20 cellular contexts compared by ENCODE assay signal in genomic region chr2:182891611-182892010, GRCh38. TPM values are rescaled to one million over a fixed set of nuclear protein-coding genes. Genes with fewer than 3 reads are reported as not detected.
"Had no signal": no experiment of that assay in that cellular context is flagged by ENCODE, and none has a peak within 500 bp of the region (broad histone marks: within the 10 kb centered on the region; RNA-seq: fewer than 3 reads in every experiment).

No MANE protein-coding gene starts in this region.

- DNase-seq: activated CD4-positive, alpha-beta memory T cell treated with anti-CD3 and anti-CD28 coated beads for 36 hours; activated CD4-positive, alpha-beta T cell treated with anti-CD3 and anti-CD28 coated beads for 36 hours; activated naive CD4-positive, alpha-beta T cell treated with anti-CD3 and anti-CD28 coated beads, Interleukin-2, amount 10 ng/mL, durations not matched to agents 7 days and 5 days; activated naive CD8-positive, alpha-beta T cell treated with anti-CD3 and anti-CD28 coated beads, Interleukin-2, amount 50 U/mL, for 24 hours; activated T-cell treated with anti-CD3 and anti-CD28 coated beads, Interleukin-2, amount 50 U/mL, for 1 hour; anterior cingulate cortex; effector CD8-positive, alpha-beta T cell; esophagus squamous epithelium; heart right ventricle; immature natural killer cell; mesenchymal stem cell; mucosa of descending colon; naive thymus-derived CD8-positive, alpha-beta T cell; stimulated activated CD8-positive, alpha-beta memory T cell treated with anti-CD3 and anti-CD28 coated beads, Interleukin-4, amount 100 ng/mL, for 48 hours; stimulated activated naive CD4-positive, alpha-beta T cell had no signal

- H3K9me3 ChIP-seq: esophagus squamous epithelium, mucosa of descending colon had no signal

- H3K27me3 ChIP-seq: esophagus squamous epithelium, heart right ventricle had no signal

- FAIRE-seq: endothelial cell of umbilical vein, TTC549 had no signal

- H3K36me3 ChIP-seq: esophagus squamous epithelium, heart right ventricle had no signal

- H3K4me1 Mint-ChIP-seq: activated CD4-positive, alpha-beta T cell treated with anti-CD3 and anti-CD28 coated beads for 36 hours; activated naive CD4-positive, alpha-beta T cell treated with anti-CD3 and anti-CD28 coated beads, Interleukin-2, amount 10 ng/mL, durations not matched to agents 7 days and 5 days; activated naive CD8-positive, alpha-beta T cell treated with anti-CD3 and anti-CD28 coated beads, Interleukin-2, amount 50 U/mL, for 24 hours; immature natural killer cell; naive thymus-derived CD8-positive, alpha-beta T cell had no signal

- H2AFZ ChIP-seq: parathyroid adenoma had no signal

- H3K4me1 ChIP-seq: esophagus squamous epithelium, heart right ventricle, parathyroid adenoma had no signal

- H3K9me3 Mint-ChIP-seq: activated CD4-positive, alpha-beta memory T cell treated with anti-CD3 and anti-CD28 coated beads for 36 hours; activated naive CD4-positive, alpha-beta T cell treated with anti-CD3 and anti-CD28 coated beads, Interleukin-2, amount 10 ng/mL, durations not matched to agents 7 days and 5 days; activated naive CD8-positive, alpha-beta T cell treated with anti-CD3 and anti-CD28 coated beads, Interleukin-2, amount 50 U/mL, for 24 hours; immature natural killer cell; T-helper 2 cell treated with Interferon-gamma antibody and Interleukin-4, amounts not matched to agents 5 μg/mL and 100 μg/mL, for 36 hours had no signal

- ATAC-seq: activated CD4-positive, alpha-beta T cell treated with anti-CD3 and anti-CD28 coated beads for 36 hours; activated naive CD8-positive, alpha-beta T cell treated with anti-CD3 and anti-CD28 coated beads, Interleukin-2, amount 50 U/mL, for 24 hours; heart right ventricle; naive thymus-derived CD8-positive, alpha-beta T cell had no signal

- H3K27ac Mint-ChIP-seq: activated CD4-positive, alpha-beta memory T cell treated with anti-CD3 and anti-CD28 coated beads for 36 hours; activated CD4-positive, alpha-beta T cell treated with anti-CD3 and anti-CD28 coated beads for 36 hours; activated naive CD4-positive, alpha-beta T cell treated with anti-CD3 and anti-CD28 coated beads, Interleukin-2, amount 10 ng/mL, durations not matched to agents 7 days and 5 days; activated naive CD8-positive, alpha-beta T cell treated with anti-CD3 and anti-CD28 coated beads, Interleukin-2, amount 50 U/mL, for 24 hours; immature natural killer cell; naive thymus-derived CD8-positive, alpha-beta T cell; T-helper 2 cell treated with Interferon-gamma antibody and Interleukin-4, amounts not matched to agents 5 μg/mL and 100 μg/mL, for 36 hours had no signal

- H3K36me3 Mint-ChIP-seq: activated CD4-positive, alpha-beta memory T cell treated with anti-CD3 and anti-CD28 coated beads for 36 hours; activated naive CD4-positive, alpha-beta T cell treated with anti-CD3 and anti-CD28 coated beads, Interleukin-2, amount 10 ng/mL, durations not matched to agents 7 days and 5 days; naive thymus-derived CD8-positive, alpha-beta T cell had no signal

- H3K27ac ChIP-seq: esophagus squamous epithelium, heart right ventricle, parathyroid adenoma had no signal

- H3K79me2 ChIP-seq: parathyroid adenoma had no signal

- H3K4me3 Mint-ChIP-seq: activated CD4-positive, alpha-beta memory T cell treated with anti-CD3 and anti-CD28 coated beads for 36 hours; activated CD4-positive, alpha-beta T cell treated with anti-CD3 and anti-CD28 coated beads for 36 hours; activated naive CD4-positive, alpha-beta T cell treated with anti-CD3 and anti-CD28 coated beads, Interleukin-2, amount 10 ng/mL, durations not matched to agents 7 days and 5 days; activated naive CD8-positive, alpha-beta T cell treated with anti-CD3 and anti-CD28 coated beads, Interleukin-2, amount 50 U/mL, for 24 hours; immature natural killer cell; naive thymus-derived CD8-positive, alpha-beta T cell; T-helper 2 cell treated with Interferon-gamma antibody and Interleukin-4, amounts not matched to agents 5 μg/mL and 100 μg/mL, for 36 hours had no signal

- H3K4me3 ChIP-seq: esophagus squamous epithelium, heart right ventricle, mucosa of descending colon had no signal

- H3K9ac ChIP-seq: parathyroid adenoma had no signal

RNA-seq across cellular contexts. Expression of gene FRZB, which starts 25.2 kb away (rescaled TPM):
- total RNA-seq: activated CD4-positive, alpha-beta memory T cell treated with anti-CD3 and anti-CD28 coated beads for 36 hours; activated CD4-positive, alpha-beta T cell treated with anti-CD3 and anti-CD28 coated beads for 36 hours; endothelial cell of umbilical vein; naive thymus-derived CD8-positive, alpha-beta T cell; renal cortical epithelial cell had no signal
- polyA plus RNA-seq: immature natural killer cell; naive thymus-derived CD8-positive, alpha-beta T cell had no signal
